Comparison of ENCODE assay signal across 1 cellular context in genomic region chr1:3992103-3992556, GRCh38.
TF ChIP-seq lines count a peak whose summit lies in the region.

No MANE protein-coding gene starts in this region.

TF ChIP-seq in K562, 482 proteins besides CTCF, POLR2A, EP300 and RAD21 (continued from another document and continues in another):
- TF ChIP-seq ZNF318 (IDR thresholded peaks at IDR 0.05; ENCODE audit: borderline replicate concordance in 1 of 2, low read depth in 1 of 2) (peak in 1 of 2 experiments; percentile 99; a peak in 2 of 4 replicates), RFX5 (IDR thresholded peaks at IDR 0.05; ENCODE audit: low read depth, low read length) (no peak), EHMT2 (IDR thresholded peaks at IDR 0.05) (no peak), TAF9B (IDR thresholded peaks at IDR 0.05; ENCODE audit: partially characterized antibody) (peak; percentile 77), IRF9 (tag; IDR thresholded peaks at IDR 0.05) (peak; percentile 68), FOXO4 (CRISPR knock-in tag; IDR thresholded peaks at IDR 0.05) (no peak), XRCC5 (IDR thresholded peaks at IDR 0.05; ENCODE audit: low read depth, low read length) (no peak), LEF1 (IDR thresholded peaks at IDR 0.05) (no peak), CTBP1 (IDR thresholded peaks at IDR 0.05; ENCODE audit: borderline replicate concordance) (no peak; the same call in 1 of the 2 replicates), ARNT (IDR thresholded peaks at IDR 0.05) (no peak), ZNF655 (CRISPR knock-in tag; IDR thresholded peaks at IDR 0.05) (no peak), ZBED1 (IDR thresholded peaks at IDR 0.05) (no peak), ZNF133 (CRISPR knock-in tag; IDR thresholded peaks at IDR 0.05) (no peak), CUX1 (CRISPR knock-in tag; IDR thresholded peaks at IDR 0.05) (no peak), DPF2 (IDR thresholded peaks at IDR 0.05) (peak; percentile 54; the same call in 1 of the 2 replicates), ZNF263 (CRISPR knock-in tag; IDR thresholded peaks at IDR 0.05; ENCODE audit: borderline replicate concordance) (no peak), ARID1B (IDR thresholded peaks at IDR 0.05) (0 out of 2 replicates have a peak, but pooled peaks have one; percentile 22), PTTG1 (tag; IDR thresholded peaks at IDR 0.05; ENCODE audit: low read depth) (no peak), MCM5 (IDR thresholded peaks at IDR 0.05; ENCODE audit: low read depth) (no peak), ZNF282 (CRISPR knock-in tag; IDR thresholded peaks at IDR 0.05) (no peak), RHOXF2B (CRISPR knock-in tag; conservative IDR thresholded peaks at IDR 0.05) (no peak), KLF1 (tag; IDR thresholded peaks at IDR 0.05) (no peak), ZNF436 (CRISPR knock-in tag; IDR thresholded peaks at IDR 0.05) (no peak), ZFX (CRISPR knock-in tag; IDR thresholded peaks at IDR 0.05) (no peak), MAFF (IDR thresholded peaks at IDR 0.05; ENCODE audit: low read length) (no peak), USF1 (CRISPR knock-in tag; IDR thresholded peaks at IDR 0.05) (no peak), FUS (optimal IDR thresholded peaks at IDR 0.05; ENCODE audit: low read depth, low read length) (no peak)
- TF ChIP-seq, protein P1, sequence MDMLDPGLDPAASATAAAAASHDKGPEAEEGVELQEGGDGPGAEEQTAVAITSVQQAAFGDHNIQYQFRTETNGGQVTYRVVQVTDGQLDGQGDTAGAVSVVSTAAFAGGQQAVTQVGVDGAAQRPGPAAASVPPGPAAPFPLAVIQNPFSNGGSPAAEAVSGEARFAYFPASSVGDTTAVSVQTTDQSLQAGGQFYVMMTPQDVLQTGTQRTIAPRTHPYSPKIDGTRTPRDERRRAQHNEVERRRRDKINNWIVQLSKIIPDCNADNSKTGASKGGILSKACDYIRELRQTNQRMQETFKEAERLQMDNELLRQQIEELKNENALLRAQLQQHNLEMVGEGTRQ (CRISPR knock-in tag; IDR thresholded peaks at IDR 0.05), result no peak
- TF ChIP-seq, protein P2, sequence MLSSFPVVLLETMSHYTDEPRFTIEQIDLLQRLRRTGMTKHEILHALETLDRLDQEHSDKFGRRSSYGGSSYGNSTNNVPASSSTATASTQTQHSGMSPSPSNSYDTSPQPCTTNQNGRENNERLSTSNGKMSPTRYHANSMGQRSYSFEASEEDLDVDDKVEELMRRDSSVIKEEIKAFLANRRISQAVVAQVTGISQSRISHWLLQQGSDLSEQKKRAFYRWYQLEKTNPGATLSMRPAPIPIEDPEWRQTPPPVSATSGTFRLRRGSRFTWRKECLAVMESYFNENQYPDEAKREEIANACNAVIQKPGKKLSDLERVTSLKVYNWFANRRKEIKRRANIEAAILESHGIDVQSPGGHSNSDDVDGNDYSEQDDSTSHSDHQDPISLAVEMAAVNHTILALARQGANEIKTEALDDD (IDR thresholded peaks at IDR 0.05), result no peak
- TF ChIP-seq, protein P3, sequence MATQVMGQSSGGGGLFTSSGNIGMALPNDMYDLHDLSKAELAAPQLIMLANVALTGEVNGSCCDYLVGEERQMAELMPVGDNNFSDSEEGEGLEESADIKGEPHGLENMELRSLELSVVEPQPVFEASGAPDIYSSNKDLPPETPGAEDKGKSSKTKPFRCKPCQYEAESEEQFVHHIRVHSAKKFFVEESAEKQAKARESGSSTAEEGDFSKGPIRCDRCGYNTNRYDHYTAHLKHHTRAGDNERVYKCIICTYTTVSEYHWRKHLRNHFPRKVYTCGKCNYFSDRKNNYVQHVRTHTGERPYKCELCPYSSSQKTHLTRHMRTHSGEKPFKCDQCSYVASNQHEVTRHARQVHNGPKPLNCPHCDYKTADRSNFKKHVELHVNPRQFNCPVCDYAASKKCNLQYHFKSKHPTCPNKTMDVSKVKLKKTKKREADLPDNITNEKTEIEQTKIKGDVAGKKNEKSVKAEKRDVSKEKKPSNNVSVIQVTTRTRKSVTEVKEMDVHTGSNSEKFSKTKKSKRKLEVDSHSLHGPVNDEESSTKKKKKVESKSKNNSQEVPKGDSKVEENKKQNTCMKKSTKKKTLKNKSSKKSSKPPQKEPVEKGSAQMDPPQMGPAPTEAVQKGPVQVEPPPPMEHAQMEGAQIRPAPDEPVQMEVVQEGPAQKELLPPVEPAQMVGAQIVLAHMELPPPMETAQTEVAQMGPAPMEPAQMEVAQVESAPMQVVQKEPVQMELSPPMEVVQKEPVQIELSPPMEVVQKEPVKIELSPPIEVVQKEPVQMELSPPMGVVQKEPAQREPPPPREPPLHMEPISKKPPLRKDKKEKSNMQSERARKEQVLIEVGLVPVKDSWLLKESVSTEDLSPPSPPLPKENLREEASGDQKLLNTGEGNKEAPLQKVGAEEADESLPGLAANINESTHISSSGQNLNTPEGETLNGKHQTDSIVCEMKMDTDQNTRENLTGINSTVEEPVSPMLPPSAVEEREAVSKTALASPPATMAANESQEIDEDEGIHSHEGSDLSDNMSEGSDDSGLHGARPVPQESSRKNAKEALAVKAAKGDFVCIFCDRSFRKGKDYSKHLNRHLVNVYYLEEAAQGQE (CRISPR knock-in tag; IDR thresholded peaks at IDR 0.05; ENCODE audit: low read depth), result no peak
